1 cellular context compared by ENCODE assay signal in genomic region chr17:49361129-49361901, GRCh38.
TF ChIP-seq lines count a peak whose summit lies in the region.

No MANE protein-coding gene starts in this region.

TF ChIP-seq in K562, 482 proteins besides CTCF, POLR2A, EP300 and RAD21 (continued from another document and continues in another):
- TF ChIP-seq FOXP4 (CRISPR knock-in tag; IDR thresholded peaks at IDR 0.05; ENCODE audit: borderline replicate concordance) (no peak), HEY1 (CRISPR knock-in tag; IDR thresholded peaks at IDR 0.05; ENCODE audit: borderline replicate concordance) (no peak), ZNF592 (IDR thresholded peaks at IDR 0.05) (no peak), FOXP1 (CRISPR knock-in tag; IDR thresholded peaks at IDR 0.05) (no peak), NRF1 (conservative IDR thresholded peaks at IDR 0.05 in 1 of 2, IDR thresholded peaks at IDR 0.05 in 1 of 2) (no peak), HMBOX1 (IDR thresholded peaks at IDR 0.05) (0 out of 2 replicates have a peak, but pooled peaks have one; percentile 11), CHD7 (IDR thresholded peaks at IDR 0.05; ENCODE audit: low read depth, low read length) (no peak), SIN3B (IDR thresholded peaks at IDR 0.05; ENCODE audit: low read depth) (peak; percentile 37; the same call in 1 of the 2 replicates), CREB1 (IDR thresholded peaks at IDR 0.05) (no peak), CREB1 (CRISPR knock-in tag; IDR thresholded peaks at IDR 0.05) (no peak), BRD4 (IDR thresholded peaks at IDR 0.05) (no peak), E2F3 (CRISPR knock-in tag; IDR thresholded peaks at IDR 0.05) (no peak), ZNF23 (CRISPR knock-in tag; IDR thresholded peaks at IDR 0.05) (no peak), REST (CRISPR knock-in tag; IDR thresholded peaks at IDR 0.05; ENCODE audit: low read depth) (no peak), RERE (CRISPR knock-in tag; IDR thresholded peaks at IDR 0.05; ENCODE audit: borderline replicate concordance) (no peak), SMARCA4 (IDR thresholded peaks at IDR 0.05) (0 out of 2 replicates have a peak, but pooled peaks have one; percentile 35), SRF (CRISPR knock-in tag; IDR thresholded peaks at IDR 0.05) (0 out of 4 replicates have a peak, but pooled peaks of 1 of the 2 experiments have one; percentile 30), TFAP4 (CRISPR knock-in tag; IDR thresholded peaks at IDR 0.05; ENCODE audit: borderline replicate concordance) (peak; percentile 90), EWSR1 (IDR thresholded peaks at IDR 0.05; ENCODE audit: borderline replicate concordance, low read depth, partially characterized antibody) (no peak)
